In genomic region chr4:82775243-82775642, GRCh38 we compare ENCODE assay signal across 19 cellular contexts. TPM values are rescaled to one million over a fixed set of nuclear protein-coding genes. Genes with fewer than 3 reads are reported as not detected.
A peak's percentile ranks its signal among the peaks of the same experiment; 100 is the strongest.
DNase-seq lines count a peak whose midpoint lies in the region; ATAC-seq, FAIRE-seq and TF ChIP-seq lines count a peak whose summit lies in the region.
"Had no signal": no experiment of that assay in that cellular context is flagged by ENCODE, and none has a peak within 500 bp of the region (broad histone marks: within the 10 kb centered on the region; RNA-seq: fewer than 3 reads in every experiment).

No MANE protein-coding gene starts in this region.

- H4K20me1 ChIP-seq in astrocyte (ENCODE audit: insufficient read depth, low read length) = peaks cover 8% of the 10 kb centered on the region
- H4K20me1 ChIP-seq in neural progenitor cell (ENCODE audit: low read depth) = peaks cover 46% of the 10 kb centered on the region

- DNase-seq in astrocyte (ENCODE audit: low read depth) (no peak), islet precursor cell (peak; percentile 30), neural progenitor cell (ENCODE audit: low spot score) (no peak), ovary (no peak)
- DNase-seq in CD8-positive, alpha-beta memory T cell = no peak
- no peak for DNase-seq in NK-92 treated with Interleukin-12 subunit alpha and Interleukin-12 subunit beta, amount 100 ng/mL, for 24 hours (lab: John Stamatoyannopoulos, UW)
- DNase-seq: AML-193, DMS79 treated with DMSO at 0.1 percent for 48 hours, HCEC 1CT, NCI-H1105 treated with DMSO at 0.1 percent for 48 hours, NCI-H1694, NCI-H2081 treated with DMSO at 0.1 percent for 48 hours, NCI-H446 treated with DMSO at 0.1 percent for 48 hours, SHP77 had no signal

- H3K27ac Mint-ChIP-seq in astrocyte (ENCODE audit: unreplicated experiment) (peak overlapping the region; percentile 66), neural progenitor cell (no peak overlapping the region)
- H3K27ac Mint-ChIP-seq in CD8-positive, alpha-beta memory T cell = peak overlapping the region in 1 of 8 donors; percentile 61

- H3K27me3 ChIP-seq in astrocyte (ENCODE audit: insufficient read depth, low read length) (no peaks in the 10 kb centered on the region), neural progenitor cell (no peaks in the 10 kb centered on the region), ovary (no peaks in the 10 kb centered on the region)
- H3K27me3 ChIP-seq in CD8-positive, alpha-beta memory T cell (ENCODE audit: insufficient read depth, low read length, poor library complexity, severe bottlenecking) = no peaks in the 10 kb centered on the region

- H3K4me1 Mint-ChIP-seq in astrocyte (ENCODE audit: low read depth, unreplicated experiment) (peaks cover 47% of the 10 kb centered on the region), neural progenitor cell (peaks cover 30% of the 10 kb centered on the region)
- no peaks in the 10 kb centered on the region for H3K4me1 Mint-ChIP-seq in CD8-positive, alpha-beta memory T cell

- no peaks in the 10 kb centered on the region for H3K9me3 ChIP-seq in astrocyte (ENCODE audit: insufficient read depth, low read depth, low read length)
- H3K9me3 ChIP-seq in neural progenitor cell (ENCODE audit: low read depth) = no peaks in the 10 kb centered on the region
- H3K9me3 ChIP-seq in CD8-positive, alpha-beta memory T cell (ENCODE audit: low read length) = no peaks in the 10 kb centered on the region
- no peaks in the 10 kb centered on the region for H3K9me3 ChIP-seq in ovary

- WGBS in ovary, 3 donors = 80 to 90% (median 86%) methylated on average over 5 of the region's 5 CpGs

- no peaks in the 10 kb centered on the region for H3K27me3 Mint-ChIP-seq in astrocyte (ENCODE audit: low read depth, unreplicated experiment)
- peaks cover 5% of the 10 kb centered on the region for H3K27me3 Mint-ChIP-seq in neural progenitor cell (ENCODE audit: insufficient read depth, low read depth)
- peaks cover 0 to 4% of the 10 kb centered on the region in 2 donors for H3K27me3 Mint-ChIP-seq in CD8-positive, alpha-beta memory T cell

- H2AFZ ChIP-seq in astrocyte (ENCODE audit: low read depth, low read length) (no peak overlapping the region), neural progenitor cell (replicated peaks) (no peak overlapping the region)

- H3F3A ChIP-seq in neural progenitor cell (ENCODE audit: low read depth) = peaks cover 3% of the 10 kb centered on the region

- H3K4me3 ChIP-seq in astrocyte (ENCODE audit: insufficient read depth, low read depth, low read length) (no peak overlapping the region), neural progenitor cell (no peak overlapping the region), ovary (no peak overlapping the region)
- no peak overlapping the region for H3K4me3 ChIP-seq in CD8-positive, alpha-beta memory T cell (ENCODE audit: low read length)
- H3K4me3 ChIP-seq: K562, SK-N-MC had no signal

- H3K36me3 Mint-ChIP-seq in astrocyte (ENCODE audit: low read depth, unreplicated experiment) = peaks cover 18% of the 10 kb centered on the region
- H3K36me3 Mint-ChIP-seq in neural progenitor cell = peaks cover 19% of the 10 kb centered on the region
- peaks cover 0 to 8% (median 4%) of the 10 kb centered on the region in 3 donors for H3K36me3 Mint-ChIP-seq in CD8-positive, alpha-beta memory T cell

- no peak for ATAC-seq in HG03139 (IDR thresholded peaks at IDR 0.05; ENCODE audit: unreplicated experiment)
- ATAC-seq: K562 had no signal

- no peak for TF ChIP-seq CTCF in astrocyte (IDR thresholded peaks at IDR 0.05; ENCODE audit: insufficient read depth, low read depth, low read length)
- no peak for TF ChIP-seq CTCF in neural progenitor cell (IDR thresholded peaks at IDR 0.05)
- no peak for TF ChIP-seq CTCF in ovary (IDR thresholded peaks at IDR 0.05)

- POLR2A ChIA-PET in CD8-positive, alpha-beta memory T cell (lab: Charles Lee) = no interaction called here

- CTCF ChIA-PET in CD8-positive, alpha-beta memory T cell (lab: Charles Lee) = no interaction called here

- H3K9me3 Mint-ChIP-seq in astrocyte (ENCODE audit: unreplicated experiment) = no peaks in the 10 kb centered on the region
- H3K9me3 Mint-ChIP-seq in neural progenitor cell = no peaks in the 10 kb centered on the region
- H3K9me3 Mint-ChIP-seq in CD8-positive, alpha-beta memory T cell = no peaks in the 10 kb centered on the region

- H3K79me2 ChIP-seq in astrocyte (ENCODE audit: insufficient read depth, low read length) (peaks cover 27% of the 10 kb centered on the region), neural progenitor cell (ENCODE audit: low read depth) (no peaks in the 10 kb centered on the region)

- H3K4me3 Mint-ChIP-seq in astrocyte (ENCODE audit: unreplicated experiment) (peak overlapping the region; percentile 30), neural progenitor cell (no peak overlapping the region)
- no peak overlapping the region for H3K4me3 Mint-ChIP-seq in CD8-positive, alpha-beta memory T cell

- H3K4me2 ChIP-seq in astrocyte (ENCODE audit: low read length) (peak overlapping the region; percentile 53), neural progenitor cell (peak overlapping the region; percentile 3)

- no peak overlapping the region for H3K27ac ChIP-seq in astrocyte (ENCODE audit: low read depth, low read length)
- no peak overlapping the region for H3K27ac ChIP-seq in neural progenitor cell
- no peak overlapping the region for H3K27ac ChIP-seq in CD8-positive, alpha-beta memory T cell (ENCODE audit: low read depth, low read length)
- H3K27ac ChIP-seq in ovary = no peak overlapping the region
- H3K27ac ChIP-seq: C4-2B, SK-N-MC had no signal

- H3K4me1 ChIP-seq in astrocyte (ENCODE audit: insufficient read depth, low read length) (peaks cover 19% of the 10 kb centered on the region), neural progenitor cell (peaks cover 18% of the 10 kb centered on the region), ovary (ENCODE audit: insufficient read depth) (peaks cover 20% of the 10 kb centered on the region)
- no peaks in the 10 kb centered on the region for H3K4me1 ChIP-seq in CD8-positive, alpha-beta memory T cell (ENCODE audit: insufficient read depth, low read length)

- H3K9ac ChIP-seq in astrocyte (ENCODE audit: low read length) (no peak overlapping the region), neural progenitor cell (no peak overlapping the region)

- TF ChIP-seq POLR2A in ovary (IDR thresholded peaks at IDR 0.05) = no peak

- intact Hi-C loops in ovary (cut with DNase I) = no loop called here

- no peaks in the 10 kb centered on the region for H3K36me3 ChIP-seq in astrocyte (ENCODE audit: insufficient read depth, low read length)
- no peaks in the 10 kb centered on the region for H3K36me3 ChIP-seq in neural progenitor cell
- no peaks in the 10 kb centered on the region for H3K36me3 ChIP-seq in CD8-positive, alpha-beta memory T cell (ENCODE audit: insufficient read depth, low read length)
- no peaks in the 10 kb centered on the region for H3K36me3 ChIP-seq in ovary

- TF ChIP-seq EP300 in ovary (IDR thresholded peaks at IDR 0.05) = no peak

- FAIRE-seq in astrocyte (lab: Jason Lieb, UNC) = no peak
- FAIRE-seq: K562, RCC 7860 had no signal

RNA-seq across cellular contexts. Expression of gene SCD5, which starts 23.4 kb away (rescaled TPM):
- total RNA-seq in astrocyte = 61.7 and 63.1 TPM in 2 replicates
- total RNA-seq in neural progenitor cell (ENCODE audit: low replicate concordance) = 34.5 and 36.9 TPM in 2 replicates
- 1 to 10 TPM; 6.2 to 6.3 TPM for total RNA-seq in CD8-positive, alpha-beta memory T cell
- polyA plus RNA-seq in CD8-positive, alpha-beta memory T cell = 2.6 TPM
- 100 to 1,000 TPM in 5 of 7 donors, 10 to 100 TPM in 2; 96.3 to 203 (median 119) TPM for total RNA-seq in ovary
- polyA plus RNA-seq in ovary = 100 to 1,000 TPM in 1 of 2 donors, 10 to 100 TPM in 1; 99.3 to 174 TPM
